ENCODE assay signal across 8 cellular contexts in genomic region chr6:133512410-133513016, GRCh38.
A peak's percentile ranks its signal among the peaks of the same experiment; 100 is the strongest.
DNase-seq lines count a peak whose midpoint lies in the region; ATAC-seq, FAIRE-seq and TF ChIP-seq lines count a peak whose summit lies in the region.

No MANE protein-coding gene starts in this region.

- dilution Hi-C loops in keratinocyte (cut with MboI; ENCODE audit: extremely low pct_ligation_motif_present, low sequenced_read_pairs) = no loop called here

- no peaks in the 10 kb centered on the region for H3K9me3 ChIP-seq in keratinocyte (ENCODE audit: control insufficient read depth, low read depth, low read length)

- H3K4me3 ChIP-seq in brain microvascular endothelial cell (ENCODE audit: low read depth, low read length) (no peak overlapping the region), keratinocyte (ENCODE audit: control insufficient read depth in 2 of 3, extremely low read depth in 1 of 3, insufficient read depth in 2 of 3, low read depth in 1 of 3, low read length in 3 of 3) (no peak overlapping the region)

- no peak overlapping the region for H2AFZ ChIP-seq in keratinocyte (ENCODE audit: control insufficient read depth, low read length)

- in situ Hi-C loops in Caki2 (cut with HindIII; ENCODE audit: low pct_unique_long_range_greater_than_20kb, low sequenced_read_pairs) = no loop called here
- in situ Hi-C loops in brain microvascular endothelial cell (cut with HindIII; ENCODE audit: low pct_ligation_motif_present, low sequenced_read_pairs) = no loop called here

- no peak for ATAC-seq in HG02973 (IDR thresholded peaks at IDR 0.05; ENCODE audit: unreplicated experiment)
- no peak for ATAC-seq in GM21367 (IDR thresholded peaks at IDR 0.05; ENCODE audit: unreplicated experiment)

- no peak overlapping the region for H3K9ac ChIP-seq in keratinocyte (ENCODE audit: control insufficient read depth, extremely low read depth, insufficient read depth, low read length)

- H3K27ac ChIP-seq in brain microvascular endothelial cell (no peak overlapping the region), keratinocyte (ENCODE audit: control insufficient read depth, insufficient read depth, low read length) (no peak overlapping the region)

- DNase-seq in Caki2 (ENCODE audit: low read depth) (peak; percentile 67), H54 (ENCODE audit: insufficient read length, low spot score) (peak; percentile 5), NCI-H774 (lab: John Stamatoyannopoulos, UW) (peak; percentile 34), brain microvascular endothelial cell (peak; percentile 59), keratinocyte (ENCODE audit: low read depth, low spot score) (no peak)
- DNase-seq in stimulated activated CD4-positive, alpha-beta T cell treated with anti-CD3 and anti-CD28 coated beads, TNF-alpha, amount 100 ng/mL, for 48 hours (ENCODE audit: low read depth in 3 of 3) = peak; percentile 1 to 7 (median 4)

- H3K27me3 ChIP-seq in brain microvascular endothelial cell (replicated peaks) (peaks cover 2% of the 10 kb centered on the region), keratinocyte (ENCODE audit: control insufficient read depth, extremely low read depth, insufficient read depth, low read length) (peaks cover 3% of the 10 kb centered on the region)

- H3K36me3 ChIP-seq in brain microvascular endothelial cell (replicated peaks) (no peaks in the 10 kb centered on the region), keratinocyte (ENCODE audit: control insufficient read depth in 2 of 2, extremely low read depth in 1 of 2, insufficient read depth in 2 of 2, low read length in 2 of 2) (no peaks in the 10 kb centered on the region)

- peak; percentile 76 for TF ChIP-seq CTCF in brain microvascular endothelial cell (IDR thresholded peaks at IDR 0.05; ENCODE audit: low read depth, low read length, missing control alignments)
- TF ChIP-seq CTCF in keratinocyte (optimal IDR thresholded peaks at IDR 0.05 in 1 of 3, IDR thresholded peaks at IDR 0.05 in 1 of 3, conservative IDR thresholded peaks at IDR 0.05 in 1 of 3; ENCODE audit: extremely low read depth in 1 of 3, insufficient read depth in 2 of 3, low read length in 3 of 3) = peak; percentile 63 to 84 (median 68)

- FAIRE-seq in H54 (lab: Jason Lieb, UNC) (peak; percentile 20), keratinocyte (lab: Jason Lieb, UNC) (peak; percentile 34)

- no peaks in the 10 kb centered on the region for H3K9me1 ChIP-seq in keratinocyte (ENCODE audit: control insufficient read depth, extremely low read depth, insufficient read depth, low read length)

- no peak for TF ChIP-seq POLR2A in H54 (IDR thresholded peaks at IDR 0.05; ENCODE audit: low read depth, low read length)

- no peaks in the 10 kb centered on the region for H3K79me2 ChIP-seq in keratinocyte (ENCODE audit: control insufficient read depth, insufficient read depth, low read length)

- no peak overlapping the region for H3K4me2 ChIP-seq in keratinocyte (ENCODE audit: control insufficient read depth, extremely low read depth, insufficient read depth, low read depth, low read length)

- no peaks in the 10 kb centered on the region for H3K4me1 ChIP-seq in keratinocyte (ENCODE audit: control insufficient read depth, extremely low read depth, insufficient read depth, low read length)

- H4K20me1 ChIP-seq in keratinocyte (ENCODE audit: control insufficient read depth, extremely low read depth, insufficient read depth, low read length) = no peaks in the 10 kb centered on the region
